Comparison of ENCODE assay signal across 23 cellular contexts in the genomic region with DNA sequence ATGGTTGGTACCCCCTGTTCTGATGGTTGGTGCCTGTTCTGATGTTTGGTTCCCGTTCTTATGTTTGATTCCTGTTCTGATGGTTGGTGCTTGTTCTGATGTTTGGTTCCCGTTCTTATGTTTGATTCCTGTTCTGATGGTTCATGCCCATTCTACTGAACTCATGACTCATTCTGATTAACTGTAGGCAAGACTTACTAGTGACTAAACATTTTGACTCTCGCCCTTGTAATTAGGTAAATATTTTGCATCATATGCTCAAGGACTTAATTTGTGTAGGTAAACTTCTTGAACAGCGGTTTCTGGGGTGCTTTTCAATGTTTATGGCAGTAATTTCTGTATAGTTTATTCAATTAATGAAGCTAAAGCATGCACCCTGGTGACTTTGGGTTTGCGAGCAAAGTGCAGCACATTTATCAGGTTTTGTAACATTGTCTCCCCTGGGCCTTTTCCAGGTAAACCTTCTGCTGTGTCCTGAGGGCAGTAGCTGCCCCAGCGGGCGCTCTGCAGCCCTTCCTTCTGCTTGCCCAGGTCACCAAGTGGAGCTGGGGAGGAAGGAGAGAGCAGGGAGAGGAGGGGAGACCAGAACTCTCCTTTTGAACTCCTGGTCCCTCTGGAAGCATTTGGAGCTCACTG.
DNase-seq lines count a peak whose midpoint lies in the region; ATAC-seq and TF ChIP-seq lines count a peak whose summit lies in the region.
"Had no signal": no experiment of that assay in that cellular context is flagged by ENCODE, and none has a peak within 500 bp of the region (broad histone marks: within the 10 kb centered on the region; RNA-seq: fewer than 3 reads in every experiment).

No MANE protein-coding gene starts in this region.

- CTCF ChIA-PET in RWPE1 (lab: Yijun Ruan, JAX), result no interaction called here

- H3K36me3 Mint-ChIP-seq in activated naive CD4-positive, alpha-beta T cell treated with anti-CD3 and anti-CD28 coated beads, Interleukin-2, amount 50 U/mL, for 24 hours, result peaks cover 4% of the 10 kb centered on the region

- H3K4me3 ChIP-seq in epithelial cell of esophagus (ENCODE audit: low read length) (no peak overlapping the region), spleen (no peak overlapping the region)
- H3K4me3 ChIP-seq: cardiac muscle cell, gastrocnemius medialis, MG63, sigmoid colon, thoracic aorta had no signal

- H3K27me3 ChIP-seq in spleen (replicated peaks in 1 of 7), result peaks cover 0 to 20% (median 0%) of the 10 kb centered on the region in 7 donors
- H3K27me3 ChIP-seq: cardiac muscle cell, gastrocnemius medialis, MG63, sigmoid colon had no signal

- H3K9me3 Mint-ChIP-seq in activated naive CD4-positive, alpha-beta T cell treated with anti-CD3 and anti-CD28 coated beads, Interleukin-2, amount 50 U/mL, for 24 hours, result peaks cover 5% of the 10 kb centered on the region

- H3K27ac ChIP-seq in RWPE1 (no peak overlapping the region), spleen (no peak overlapping the region)
- H3K27ac ChIP-seq: C4-2B, cardiac muscle cell, gastrocnemius medialis, parathyroid adenoma, sigmoid colon, thoracic aorta had no signal

- no peak for TF ChIP-seq POLR2A in spleen (IDR thresholded peaks at IDR 0.05)

- peak overlapping the region; percentile 4 for H3K4me3 Mint-ChIP-seq in activated naive CD4-positive, alpha-beta T cell treated with anti-CD3 and anti-CD28 coated beads, Interleukin-2, amount 50 U/mL, for 24 hours
- H3K4me3 Mint-ChIP-seq: activated CD4-positive, alpha-beta T cell treated with anti-CD3 and anti-CD28 coated beads, Interleukin-2, amount 10 ng/mL, durations not matched to agents 24 days and 14 days; nephron had no signal

- H3K4me1 Mint-ChIP-seq in activated naive CD4-positive, alpha-beta T cell treated with anti-CD3 and anti-CD28 coated beads, Interleukin-2, amount 50 U/mL, for 24 hours, result peaks cover 52% of the 10 kb centered on the region

- H3K9me3 ChIP-seq in spleen, result peaks cover 0 to 23% (median 10%) of the 10 kb centered on the region in 8 donors
- H3K9me3 ChIP-seq: gastrocnemius medialis, MG63, sigmoid colon, thoracic aorta had no signal

- intact Hi-C loops in spleen (cut with DNase I; ENCODE audit: low total_unique reads), result no loop called here

- peak overlapping the region; percentile 94 for H3K27ac Mint-ChIP-seq in activated naive CD4-positive, alpha-beta T cell treated with anti-CD3 and anti-CD28 coated beads, Interleukin-2, amount 50 U/mL, for 24 hours
- H3K27ac Mint-ChIP-seq: nephron had no signal

- DNase-seq in activated naive CD4-positive, alpha-beta T cell treated with anti-CD3 and anti-CD28 coated beads, Interleukin-2, amount 50 U/mL, for 16 hours, result no peak
- DNase-seq in RWPE1 (ENCODE audit: low spot score) (peak; percentile 40), epithelial cell of esophagus (ENCODE audit: low read depth) (peak; percentile 89), spleen (peak; percentile 19), HK-2 (ENCODE audit: unreplicated experiment) (no peak)
- DNase-seq: activated CD4-positive, alpha-beta T cell treated with anti-CD3 and anti-CD28 coated beads, Interleukin-2, amount 10 ng/mL, durations not matched to agents 24 days and 14 days; DMS 273 treated with DMSO at 0.1 percent for 48 hours; erythroblast; mesendoderm; MG63; NCI-H146; NCI-H2171 treated with DMSO at 0.1 percent for 48 hours; NCI-H526 treated with DMSO at 0.1 percent for 48 hours had no signal

- WGBS in spleen, 5 donors, result 79 to 82% (median 79%) methylated on average over 7 of the region's 7 CpGs

- TF ChIP-seq CTCF in RWPE1 (conservative IDR thresholded peaks at IDR 0.05; ENCODE audit: low read depth) (no peak), epithelial cell of esophagus (IDR thresholded peaks at IDR 0.05; ENCODE audit: insufficient read depth, low read depth, low read length, missing control alignments) (no peak), spleen (IDR thresholded peaks at IDR 0.05 in 8 of 11, conservative IDR thresholded peaks at IDR 0.05 in 3 of 11) (no peak)

- ATAC-seq in HG02588 (IDR thresholded peaks at IDR 0.05; ENCODE audit: unreplicated experiment) (no peak), HG02610 (IDR thresholded peaks at IDR 0.05; ENCODE audit: unreplicated experiment) (no peak)
- ATAC-seq: gastrocnemius medialis had no signal

- POLR2A ChIA-PET in RWPE1 (lab: Yijun Ruan, JAX; ENCODE audit: low non-redundant PET), result no interaction called here

- H3K4me1 ChIP-seq in spleen, result peaks cover 11 to 29% (median 21%) of the 10 kb centered on the region in 6 donors

- H3K36me3 ChIP-seq in spleen, result no peaks in the 10 kb centered on the region
- H3K36me3 ChIP-seq: cardiac muscle cell, gastrocnemius medialis, MG63, sigmoid colon, thoracic aorta had no signal

- no peaks in the 10 kb centered on the region for H3K27me3 Mint-ChIP-seq in activated naive CD4-positive, alpha-beta T cell treated with anti-CD3 and anti-CD28 coated beads, Interleukin-2, amount 50 U/mL, for 24 hours

Comparison
In these comparisons a context has a peak if more than half of its experiments do, and no peak if none do; other contexts are left out.
1. DNase-seq: peak in RWPE1 (single experiment), epithelial cell of esophagus (single experiment) and spleen (single experiment); none in activated naive CD4-positive, alpha-beta T cell treated with anti-CD3 and anti-CD28 coated beads, Interleukin-2, amount 50 U/mL, for 16 hours (single experiment) and HK-2 (single experiment).